8 cellular contexts compared by ENCODE assay signal in genomic region chr2:76932550-76932949, GRCh38.
"Had no signal": no experiment of that assay in that cellular context is flagged by ENCODE, and none has a peak within 500 bp of the region (broad histone marks: within the 10 kb centered on the region; RNA-seq: fewer than 3 reads in every experiment).

No MANE protein-coding gene starts in this region.

- DNase-seq: GDM1, GF-D8 had no signal

- ATAC-seq: GM12878 had no signal

- FAIRE-seq: G401.6, GM12878, GM12891, GM12892, GM18507, GM19239 had no signal

- H3K4me3 ChIP-seq: GM12878 had no signal
